Comparison of ENCODE assay signal across 8 cellular contexts in the genomic region with DNA sequence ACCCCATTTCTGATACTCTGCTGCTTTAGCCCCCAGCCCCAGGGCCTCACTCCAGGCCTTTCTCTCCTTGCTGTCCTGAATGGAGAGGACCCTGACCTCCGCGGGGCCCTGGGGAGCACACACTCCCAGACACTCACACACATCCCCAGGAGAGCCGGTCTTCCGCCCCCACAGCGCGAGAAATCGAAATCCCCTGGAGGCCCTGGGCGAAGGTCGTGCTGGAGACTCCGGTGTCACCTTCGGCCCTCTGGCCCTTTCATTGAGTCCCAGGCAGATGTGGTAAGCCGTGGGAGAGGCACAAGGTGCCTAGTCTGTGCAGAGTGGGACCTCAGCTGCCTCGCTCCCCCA. TPM values are rescaled to one million over a fixed set of nuclear protein-coding genes. Genes with fewer than 3 reads are reported as not detected.
A peak's percentile ranks its signal among the peaks of the same experiment; 100 is the strongest.
DNase-seq lines count a peak whose midpoint lies in the region; ATAC-seq, FAIRE-seq and TF ChIP-seq lines count a peak whose summit lies in the region.

No MANE protein-coding gene starts in this region.

- H3K9ac ChIP-seq in HepG2 (ENCODE audit: insufficient read depth, low read depth, low read length) = peak overlapping the region; percentile 73

- H3K27me3 ChIP-seq in HepG2 (ENCODE audit: control insufficient read depth in 1 of 2, insufficient read depth in 2 of 2, low read length in 2 of 2) (no peaks in the 10 kb centered on the region), tibial artery (no peaks in the 10 kb centered on the region)

- no peak overlapping the region for H2AFZ ChIP-seq in HepG2 (ENCODE audit: low read length)

- peak overlapping the region; percentile 86 for H3K4me2 ChIP-seq in HepG2 (ENCODE audit: low read depth, low read length)

- TF ChIP-seq RAD21 in HepG2 (CRISPR knock-in tag; IDR thresholded peaks at IDR 0.05) = no peak

- CTCF ChIA-PET in HepG2 (lab: Yijun Ruan, JAX; ENCODE audit: low intra/inter-chr PET ratio, low total read pairs) = no interaction called here

- POLR2A ChIA-PET in HepG2 (lab: Yijun Ruan, JAX) = interaction anchor here (1.4 to 2.8 kb wide), 3 partner anchors 69 to 404 kb away, joined by 3 to 19 read pairs (median 5); partner anchors contain the start of genes SLC12A6 and ZNF770

- H3K27ac ChIP-seq in HepG2 (ENCODE audit: extremely low read length, insufficient read depth, low read length) = peak overlapping the region; percentile 76
- peak overlapping the region in 1 of 2 donors; percentile 62 for H3K27ac ChIP-seq in tibial artery

- no peak overlapping the region for H3K27ac Mint-ChIP-seq in activated T-cell treated with anti-CD3 and anti-CD28 coated beads, Interleukin-2, amount 50 U/mL, for 72 hours
- H3K27ac Mint-ChIP-seq in activated naive CD4-positive, alpha-beta T cell treated with anti-CD3 and anti-CD28 coated beads, Interleukin-2, amount 50 U/mL, for 72 hours = peak overlapping the region; percentile 65 to 81

- no peak for TF ChIP-seq EP300 in HepG2 (IDR thresholded peaks at IDR 0.05; ENCODE audit: low read depth in 2 of 2, low read length in 2 of 2)
- no peak for TF ChIP-seq EP300 in HepG2 (CRISPR knock-in tag; IDR thresholded peaks at IDR 0.05; ENCODE audit: borderline replicate concordance)

- H4K20me1 ChIP-seq in HepG2 (ENCODE audit: insufficient read depth, low read length) = no peaks in the 10 kb centered on the region

- peaks cover 13% of the 10 kb centered on the region for H3K27me3 Mint-ChIP-seq in activated T-cell treated with anti-CD3 and anti-CD28 coated beads, Interleukin-2, amount 50 U/mL, for 72 hours (ENCODE audit: low read depth)

- no peaks in the 10 kb centered on the region for H3K36me3 Mint-ChIP-seq in activated T-cell treated with anti-CD3 and anti-CD28 coated beads, Interleukin-2, amount 50 U/mL, for 72 hours (ENCODE audit: insufficient read depth in 2 of 2)
- peaks cover 0 to 6% of the 10 kb centered on the region in 2 donors for H3K36me3 Mint-ChIP-seq in activated naive CD4-positive, alpha-beta T cell treated with anti-CD3 and anti-CD28 coated beads, Interleukin-2, amount 50 U/mL, for 72 hours

- 5% methylated on average over 11 of the region's 13 CpGs for WGBS in HepG2 (ENCODE audit: low lambda C conversion rate)

- no peak for TF ChIP-seq CTCF in HepG2 (CRISPR knock-in tag; IDR thresholded peaks at IDR 0.05)
- no peak for TF ChIP-seq CTCF in tibial artery (IDR thresholded peaks at IDR 0.05)

- BruUV-seq in HepG2 (replicated peaks; lab: Mats Ljungman, UMichigan) = no TSS peak

- H3K4me3 ChIP-seq in HepG2 (replicated peaks in 1 of 3; ENCODE audit: insufficient read depth in 1 of 3, low read depth in 2 of 3, low read length in 3 of 3) (peak overlapping the region; percentile 59 to 94 (median 89)), tibial artery (peak overlapping the region; percentile 74 to 83)

- peaks cover 27% of the 10 kb centered on the region for H3K79me2 ChIP-seq in HepG2 (ENCODE audit: insufficient read depth, low read length)

- DNase-seq in activated T-cell treated with anti-CD3 and anti-CD28 coated beads, Interleukin-2, amount 50 U/mL, for 72 hours = no peak
- DNase-seq in activated T-cell treated with anti-CD3 and anti-CD28 coated beads for 4 hours (no peak), HepG2 (ENCODE audit: low spot score) (no peak), tibial artery (no peak), pons (ENCODE audit: low spot score) (no peak)
- DNase-seq in activated naive CD4-positive, alpha-beta T cell treated with anti-CD3 and anti-CD28 coated beads, Interleukin-2, amount 50 U/mL, for 72 hours (ENCODE audit: low spot score in 2 of 2) = no peak
- DNase-seq in activated effector memory CD4-positive, alpha-beta T cell treated with Interleukin-2 at 50 U/mL for 16 hours = no peak

- H3K9me3 ChIP-seq in HepG2 (ENCODE audit: low read length) = no peaks in the 10 kb centered on the region
- no peaks in the 10 kb centered on the region for H3K9me3 ChIP-seq in tibial artery

- H3K36me3 ChIP-seq in HepG2 (replicated peaks in 1 of 2; ENCODE audit: control insufficient read depth in 1 of 2, insufficient read depth in 2 of 2, low read length in 2 of 2) (no peaks in the 10 kb centered on the region), tibial artery (no peaks in the 10 kb centered on the region)

- peaks cover 35% of the 10 kb centered on the region for H3K4me1 Mint-ChIP-seq in activated T-cell treated with anti-CD3 and anti-CD28 coated beads, Interleukin-2, amount 50 U/mL, for 72 hours (ENCODE audit: low read depth)

- no peak for ATAC-seq in activated T-cell treated with anti-CD3 and anti-CD28 coated beads, Interleukin-2, amount 50 U/mL, for 72 hours (replicated peaks in 1 of 2)
- ATAC-seq in activated naive CD4-positive, alpha-beta T cell treated with anti-CD3 and anti-CD28 coated beads, Interleukin-2, amount 50 U/mL, for 72 hours = no peak
- ATAC-seq in HepG2 (peak; percentile 30), HG02973 (IDR thresholded peaks at IDR 0.05; ENCODE audit: unreplicated experiment) (no peak)

- in situ Hi-C loops in HepG2 (cut with HindIII; ENCODE audit: extremely low pct_ligation_motif_present, low pct_unique_long_range_greater_than_20kb) = loop anchor here (25.0 kb wide), 3 partner anchors 147 to 522 kb away; partner anchors contain the start of genes EMC4 and GOLGA8A

- peak overlapping the region; percentile 90 to 91 for H3K4me3 Mint-ChIP-seq in activated T-cell treated with anti-CD3 and anti-CD28 coated beads, Interleukin-2, amount 50 U/mL, for 72 hours

- intact Hi-C loops in HepG2 (cut with micrococcal nuclease; ENCODE audit: unreplicated experiment) = no loop called here
- intact Hi-C loops in tibial artery (cut with DNase I; ENCODE audit: low total_unique reads) = loop anchor here (10.0 kb wide), 2 partner anchors 69 to 359 kb away; partner anchors contain the start of gene EMC4

- peak in 1 of 2 experiments; percentile 31; a peak in 1 of 4 replicates for TF ChIP-seq POLR2A in HepG2 (IDR thresholded peaks at IDR 0.05; ENCODE audit: insufficient read depth in 1 of 2, low read depth in 2 of 2, low read length in 2 of 2)

- H3K4me1 ChIP-seq in HepG2 (ENCODE audit: insufficient read depth, low read length) (peaks cover 41% of the 10 kb centered on the region), tibial artery (peaks cover 0 to 24% (median 18%) of the 10 kb centered on the region in 4 donors)

- FAIRE-seq in HepG2 (lab: Jason Lieb, UNC) = no peak

- H3K9me3 Mint-ChIP-seq in activated T-cell treated with anti-CD3 and anti-CD28 coated beads, Interleukin-2, amount 50 U/mL, for 72 hours = no peaks in the 10 kb centered on the region
- H3K9me3 Mint-ChIP-seq in activated naive CD4-positive, alpha-beta T cell treated with anti-CD3 and anti-CD28 coated beads, Interleukin-2, amount 50 U/mL, for 72 hours = no peaks in the 10 kb centered on the region

TF ChIP-seq in HepG2, 621 proteins besides CTCF, POLR2A, EP300 and RAD21 (continues in another document):
- TF ChIP-seq, protein P1, sequence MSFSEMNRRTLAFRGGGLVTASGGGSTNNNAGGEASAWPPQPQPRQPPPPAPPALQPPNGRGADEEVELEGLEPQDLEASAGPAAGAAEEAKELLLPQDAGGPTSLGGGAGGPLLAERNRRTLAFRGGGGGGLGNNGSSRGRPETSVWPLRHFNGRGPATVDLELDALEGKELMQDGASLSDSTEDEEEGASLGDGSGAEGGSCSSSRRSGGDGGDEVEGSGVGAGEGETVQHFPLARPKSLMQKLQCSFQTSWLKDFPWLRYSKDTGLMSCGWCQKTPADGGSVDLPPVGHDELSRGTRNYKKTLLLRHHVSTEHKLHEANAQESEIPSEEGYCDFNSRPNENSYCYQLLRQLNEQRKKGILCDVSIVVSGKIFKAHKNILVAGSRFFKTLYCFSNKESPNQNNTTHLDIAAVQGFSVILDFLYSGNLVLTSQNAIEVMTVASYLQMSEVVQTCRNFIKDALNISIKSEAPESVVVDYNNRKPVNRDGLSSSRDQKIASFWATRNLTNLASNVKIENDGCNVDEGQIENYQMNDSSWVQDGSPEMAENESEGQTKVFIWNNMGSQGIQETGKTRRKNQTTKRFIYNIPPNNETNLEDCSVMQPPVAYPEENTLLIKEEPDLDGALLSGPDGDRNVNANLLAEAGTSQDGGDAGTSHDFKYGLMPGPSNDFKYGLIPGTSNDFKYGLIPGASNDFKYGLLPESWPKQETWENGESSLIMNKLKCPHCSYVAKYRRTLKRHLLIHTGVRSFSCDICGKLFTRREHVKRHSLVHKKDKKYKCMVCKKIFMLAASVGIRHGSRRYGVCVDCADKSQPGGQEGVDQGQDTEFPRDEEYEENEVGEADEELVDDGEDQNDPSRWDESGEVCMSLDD (CRISPR knock-in tag; IDR thresholded peaks at IDR 0.05; ENCODE audit: borderline replicate concordance) = peak; percentile 4; the same call in 1 of the 2 replicates
- TF ChIP-seq U2AF1 (optimal IDR thresholded peaks at IDR 0.05; ENCODE audit: low read depth, low read length) = no peak
- peak; percentile 52; the same call in 1 of the 2 replicates for TF ChIP-seq ZFX (CRISPR knock-in tag; IDR thresholded peaks at IDR 0.05; ENCODE audit: low read depth)

RNA-seq across cellular contexts. Expression of gene GOLGA8B, which starts 0.8 kb away (rescaled TPM):
- total RNA-seq in activated T-cell treated with anti-CD3 and anti-CD28 coated beads, Interleukin-2, amount 50 U/mL, for 72 hours = 100 to 1,000 TPM; 228 to 318 TPM
- total RNA-seq in activated naive CD4-positive, alpha-beta T cell treated with anti-CD3 and anti-CD28 coated beads, Interleukin-2, amount 50 U/mL, for 72 hours = 100 to 1,000 TPM; 148 to 163 TPM
- total RNA-seq in HepG2 (2016; rRNA removed; fragmentation: Illumina TruSeq; extraction: Trizol) = 6.0 and 38.8 TPM in 2 replicates
- 8.7 and 12.0 TPM in 2 replicates for total RNA-seq in HepG2 (2016; cell fraction: cytosol; rRNA removed; fragmentation: Illumina TruSeq; extraction: Trizol; ENCODE audit: low read depth)
- 8.1 and 44.9 TPM in 2 replicates for total RNA-seq in HepG2 (2016; cell fraction: insoluble cytoplasmic fraction; rRNA removed; fragmentation: Illumina TruSeq; extraction: Trizol)
- 3.0 and 5.0 TPM in 2 replicates for total RNA-seq in HepG2 (2016; cell fraction: membrane; rRNA removed; fragmentation: Illumina TruSeq; extraction: Trizol)
- 71.1 and 101 TPM in 2 replicates for total RNA-seq in HepG2 (2016; cell fraction: nucleus; rRNA removed; fragmentation: Illumina TruSeq; extraction: Trizol)
- polyA plus RNA-seq in HepG2 (2011; rRNA removed) = 89.0 and 104 TPM in 2 replicates
- 13.5 and 14.7 TPM in 2 replicates for polyA plus RNA-seq in HepG2 (2011; cell fraction: cytosol; rRNA removed)
- 711 and 815 TPM in 2 replicates for polyA plus RNA-seq in HepG2 (2011; cell fraction: nucleus; rRNA removed)
- polyA plus RNA-seq in HepG2 (2012) = 130 and 139 TPM in 2 replicates
- 0.51 TPM in 2 replicates for polyA plus RNA-seq in HepG2 (2016; cell fraction: cytosol; fragmentation: Illumina TruSeq; extraction: Trizol; ENCODE audit: low read depth)
- 8.9 and 11.6 TPM in 2 replicates for polyA plus RNA-seq in HepG2 (2016; cell fraction: insoluble cytoplasmic fraction; fragmentation: Illumina TruSeq; extraction: Trizol; ENCODE audit: low read depth)
- polyA plus RNA-seq in HepG2 (2016; cell fraction: membrane; fragmentation: Illumina TruSeq; extraction: Trizol; ENCODE audit: low read depth) = 0.92 and 2.1 TPM in 2 replicates
- polyA plus RNA-seq in HepG2 (2016; cell fraction: nucleus; fragmentation: Illumina TruSeq; extraction: Trizol; ENCODE audit: insufficient read depth, low read depth) = 435 and 480 TPM in 2 replicates
- 8.7 and 19.2 TPM in 2 replicates for polyA minus RNA-seq in HepG2 (2011; rRNA and poly(A)+ RNA removed; ENCODE audit: low replicate concordance)
- 3.5 and 5.4 TPM in 2 replicates for polyA minus RNA-seq in HepG2 (2011; cell fraction: cytosol; rRNA and poly(A)+ RNA removed)
- polyA minus RNA-seq in HepG2 (2011; cell fraction: nucleus; rRNA and poly(A)+ RNA removed) = 122 and 148 TPM in 2 replicates
